ENCODE assay signal across 8 cellular contexts in the genomic region with DNA sequence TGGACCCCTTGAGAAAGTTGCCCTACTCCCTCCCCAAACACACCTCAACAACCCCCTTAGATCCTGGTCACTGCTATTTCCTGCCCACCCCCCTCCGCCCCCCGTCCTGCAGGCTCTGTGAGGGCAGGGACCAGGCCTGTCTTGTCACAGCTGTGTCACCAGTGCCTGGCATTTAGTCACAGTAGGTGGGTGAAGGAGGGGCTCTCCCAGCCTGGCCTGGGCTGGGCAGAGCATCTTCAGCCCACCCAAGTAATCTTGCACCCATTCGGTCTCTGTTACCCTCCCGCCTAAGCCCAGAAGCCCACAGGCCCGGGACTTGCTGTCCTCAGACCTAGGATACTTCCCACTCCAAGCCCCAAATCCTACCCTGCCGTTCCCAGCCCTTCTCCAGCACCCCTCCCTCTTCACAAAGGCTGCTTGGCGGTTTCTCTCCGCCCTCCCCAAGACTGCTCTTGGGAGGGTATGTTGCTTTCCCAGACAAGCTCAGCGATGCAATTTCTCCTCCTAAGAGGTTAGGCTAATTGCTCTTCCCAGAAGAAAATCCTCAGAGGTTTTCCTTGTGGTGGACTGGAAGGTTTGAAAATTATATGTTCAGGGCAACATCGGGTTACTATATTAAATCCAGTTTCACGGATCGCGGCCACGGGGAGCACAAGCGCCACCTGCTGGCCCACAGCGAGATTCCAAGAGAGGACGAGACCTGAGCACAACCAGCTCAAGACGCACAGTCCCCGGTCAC. TPM values are rescaled to one million over a fixed set of nuclear protein-coding genes. Genes with fewer than 3 reads are reported as not detected.
DNase-seq lines count a peak whose midpoint lies in the region; ATAC-seq, FAIRE-seq and TF ChIP-seq lines count a peak whose summit lies in the region.

No MANE protein-coding gene starts in this region.

- H3K27ac ChIP-seq in AG04450 (ENCODE audit: low read depth, low read length) (no peak overlapping the region), kidney (ENCODE audit: low read depth in 2 of 2, low read length in 2 of 2) (no peak overlapping the region)

- H3K4me3 ChIP-seq in AG04450 (ENCODE audit: low read depth, low read length) (no peak overlapping the region), kidney (ENCODE audit: low read length in 2 of 2) (peak overlapping the region; percentile 66 to 74)

- CTCF ChIA-PET in AG04450 (lab: Charles Lee): interaction anchor here (0.6 to 2.6 kb wide), 51 partner anchors 9 to 1259 kb away, joined by 3 to 34 read pairs (median 4); no protein-coding TSS in a partner anchor

- intact Hi-C loops in kidney (cut with DNase I): no loop called here

- peak; percentile 47 for FAIRE-seq in kidney (lab: Jason Lieb, UNC)

- ATAC-seq in GM19324 (IDR thresholded peaks at IDR 0.05; ENCODE audit: low FRiP score, unreplicated experiment) (peak; percentile 63), GM18873 (IDR thresholded peaks at IDR 0.05; ENCODE audit: low FRiP score, unreplicated experiment) (no peak)

- TF ChIP-seq CTCF in AG04450 (IDR thresholded peaks at IDR 0.05; ENCODE audit: low read depth, low read length) (peak; percentile 93), kidney (IDR thresholded peaks at IDR 0.05; ENCODE audit: borderline replicate concordance, extremely low read depth, insufficient read depth) (peak; percentile 86)

- DNase-seq in AG04450 (ENCODE audit: low read depth, low spot score): peak; percentile 34
- DNase-seq in NCI-H2171 (lab: John Stamatoyannopoulos, UW): peak; percentile 47
- DNase-seq in activated CD4-positive, CD25-positive, alpha-beta regulatory T cell (lab: John Stamatoyannopoulos, UW): peak; percentile 57 to 63 (median 62)
- DNase-seq in central memory CD4-positive, alpha-beta T cell: peak; percentile 55
- DNase-seq in kidney: peak; percentile 91
- peak; percentile 83 for DNase-seq in stimulated activated CD4-positive, alpha-beta T cell treated with anti-CD3 and anti-CD28 coated beads, Interleukin-15, amount 100 ng/mL, for 24 hours

- POLR2A ChIA-PET in AG04450 (lab: Yijun Ruan, JAX): interaction anchor here (0.8 to 1.5 kb wide), 2 partner anchors 27 to 264 kb away, joined by 3 read pairs; no protein-coding TSS in a partner anchor

- H3K9ac ChIP-seq in kidney (ENCODE audit: low read length in 2 of 2): peak overlapping the region; percentile 37 to 38

- peaks cover 3% of the 10 kb centered on the region; the same call in 1 of the 2 replicates for H3K9me3 ChIP-seq in AG04450 (ENCODE audit: control insufficient read depth, insufficient read depth, low read length)
- H3K9me3 ChIP-seq in kidney (ENCODE audit: control insufficient read depth in 1 of 2, low read length in 2 of 2): no peaks in the 10 kb centered on the region

- H3K36me3 ChIP-seq in kidney (ENCODE audit: control insufficient read depth in 1 of 2, insufficient read depth in 2 of 2, low read length in 2 of 2): no peaks in the 10 kb centered on the region

- H3K4me1 ChIP-seq in kidney (ENCODE audit: control insufficient read depth in 1 of 2, insufficient read depth in 1 of 2, low read depth in 1 of 2, low read length in 2 of 2): peaks cover 0 to 3% of the 10 kb centered on the region in 2 donors

- H3K27me3 ChIP-seq in AG04450 (ENCODE audit: control insufficient read depth, insufficient read depth, low read length): no peaks in the 10 kb centered on the region

RNA-seq across cellular contexts. Expression of a gene that starts 50.8 kb away (rescaled TPM):
- polyA plus RNA-seq in AG04450 (2011; rRNA removed): 54.4 and 61.5 TPM in 2 replicates
- 38.4 and 48.0 TPM in 2 replicates for polyA minus RNA-seq in AG04450 (2011; rRNA and poly(A)+ RNA removed)
- total RNA-seq in kidney: 289 TPM
- polyA plus RNA-seq in kidney (ENCODE audit: insufficient read depth, low read depth, low replicate concordance): 73.3 TPM

Comparison
In these comparisons a context has a peak if more than half of its experiments do, and no peak if none do; other contexts are left out.
1. DNase-seq: peak in every context shown above with its lines; median percentile 91 in kidney; 83 in stimulated activated CD4-positive, alpha-beta T cell treated with anti-CD3 and anti-CD28 coated beads, Interleukin-15, amount 100 ng/mL, for 24 hours; 62 in activated CD4-positive, CD25-positive, alpha-beta regulatory T cell; 55 in central memory CD4-positive, alpha-beta T cell; 47 in NCI-H2171; 34 in AG04450.